8 cellular contexts compared by ENCODE assay signal in the genomic region with DNA sequence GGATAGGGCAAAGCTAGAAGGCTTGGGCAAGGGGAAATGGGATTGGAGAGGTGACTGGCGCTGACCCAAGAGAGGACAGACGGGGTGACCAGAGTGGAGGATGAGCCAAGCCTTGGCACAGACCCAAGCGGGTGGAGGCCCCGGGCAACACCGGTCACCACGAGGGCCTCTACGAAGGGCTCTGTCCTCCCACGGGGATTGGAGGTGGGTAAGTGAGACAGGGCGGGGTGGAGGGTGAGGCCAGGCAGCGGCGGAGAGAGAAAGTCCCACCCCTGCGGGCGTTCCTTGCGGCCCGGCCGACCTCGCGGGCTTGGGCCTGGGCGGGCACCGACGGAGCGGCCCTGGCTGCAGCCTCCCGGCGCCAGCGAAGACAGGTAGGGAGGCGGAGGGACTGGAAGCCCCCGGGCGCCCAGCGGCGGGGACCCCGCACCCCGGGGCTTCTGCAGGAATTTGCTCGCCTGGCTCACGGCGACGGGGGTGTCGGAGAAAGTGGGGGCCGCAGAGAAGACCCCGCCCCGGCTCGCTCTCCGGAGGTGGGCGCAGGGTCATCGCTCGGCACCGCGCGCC. TPM values are rescaled to one million over a fixed set of nuclear protein-coding genes. Genes with fewer than 3 reads are reported as not detected.
A peak's percentile ranks its signal among the peaks of the same experiment; 100 is the strongest.
DNase-seq lines count a peak whose midpoint lies in the region; ATAC-seq and TF ChIP-seq lines count a peak whose summit lies in the region.

A gene with protein sequence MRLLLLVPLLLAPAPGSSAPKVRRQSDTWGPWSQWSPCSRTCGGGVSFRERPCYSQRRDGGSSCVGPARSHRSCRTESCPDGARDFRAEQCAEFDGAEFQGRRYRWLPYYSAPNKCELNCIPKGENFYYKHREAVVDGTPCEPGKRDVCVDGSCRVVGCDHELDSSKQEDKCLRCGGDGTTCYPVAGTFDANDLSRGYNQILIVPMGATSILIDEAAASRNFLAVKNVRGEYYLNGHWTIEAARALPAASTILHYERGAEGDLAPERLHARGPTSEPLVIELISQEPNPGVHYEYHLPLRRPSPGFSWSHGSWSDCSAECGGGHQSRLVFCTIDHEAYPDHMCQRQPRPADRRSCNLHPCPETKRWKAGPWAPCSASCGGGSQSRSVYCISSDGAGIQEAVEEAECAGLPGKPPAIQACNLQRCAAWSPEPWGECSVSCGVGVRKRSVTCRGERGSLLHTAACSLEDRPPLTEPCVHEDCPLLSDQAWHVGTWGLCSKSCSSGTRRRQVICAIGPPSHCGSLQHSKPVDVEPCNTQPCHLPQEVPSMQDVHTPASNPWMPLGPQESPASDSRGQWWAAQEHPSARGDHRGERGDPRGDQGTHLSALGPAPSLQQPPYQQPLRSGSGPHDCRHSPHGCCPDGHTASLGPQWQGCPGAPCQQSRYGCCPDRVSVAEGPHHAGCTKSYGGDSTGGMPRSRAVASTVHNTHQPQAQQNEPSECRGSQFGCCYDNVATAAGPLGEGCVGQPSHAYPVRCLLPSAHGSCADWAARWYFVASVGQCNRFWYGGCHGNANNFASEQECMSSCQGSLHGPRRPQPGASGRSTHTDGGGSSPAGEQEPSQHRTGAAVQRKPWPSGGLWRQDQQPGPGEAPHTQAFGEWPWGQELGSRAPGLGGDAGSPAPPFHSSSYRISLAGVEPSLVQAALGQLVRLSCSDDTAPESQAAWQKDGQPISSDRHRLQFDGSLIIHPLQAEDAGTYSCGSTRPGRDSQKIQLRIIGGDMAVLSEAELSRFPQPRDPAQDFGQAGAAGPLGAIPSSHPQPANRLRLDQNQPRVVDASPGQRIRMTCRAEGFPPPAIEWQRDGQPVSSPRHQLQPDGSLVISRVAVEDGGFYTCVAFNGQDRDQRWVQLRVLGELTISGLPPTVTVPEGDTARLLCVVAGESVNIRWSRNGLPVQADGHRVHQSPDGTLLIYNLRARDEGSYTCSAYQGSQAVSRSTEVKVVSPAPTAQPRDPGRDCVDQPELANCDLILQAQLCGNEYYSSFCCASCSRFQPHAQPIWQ (plus strand): TSS at position 288 of the 567 bp plus-strand sequence. CDS start 2,273 bp downstream, outside the sequence.

- peak in 6 of 8 donors; percentile 13 to 34 (median 30) for ATAC-seq in heart right ventricle

- H3K27ac Mint-ChIP-seq in activated CD4-positive, alpha-beta memory T cell treated with anti-CD3 and anti-CD28 coated beads for 36 hours = no peak within 1 kb of the TSS

- H3K4me1 Mint-ChIP-seq in activated CD4-positive, alpha-beta memory T cell treated with anti-CD3 and anti-CD28 coated beads for 36 hours (ENCODE audit: low read depth) = peaks cover 12% of the 10 kb centered on the region

- intact Hi-C loops in activated CD4-positive, alpha-beta memory T cell treated with anti-CD3 and anti-CD28 coated beads for 36 hours (cut with micrococcal nuclease) = no loop called here
- intact Hi-C loops in heart right ventricle (cut with DNase I) = no loop called here

- POLR2A ChIA-PET in activated CD4-positive, alpha-beta memory T cell treated with anti-CD3 and anti-CD28 coated beads for 36 hours (lab: Charles Lee) = interaction anchor here (0.7 kb wide), 1 partner anchor 255 kb away, joined by 3 read pairs; no protein-coding TSS in a partner anchor

- peaks cover 5 to 83% (median 32%) of the 10 kb centered on the region in 9 donors for H3K4me1 ChIP-seq in heart right ventricle
- H3K4me1 ChIP-seq in rectal smooth muscle tissue (ENCODE audit: control insufficient read depth, insufficient read depth, low read length) = peaks cover 11% of the 10 kb centered on the region

- in situ Hi-C loops in GM13976 (cut with MboI; ENCODE audit: low sequenced_read_pairs, unreplicated experiment) = no loop called here

- H3K9me3 Mint-ChIP-seq in activated CD4-positive, alpha-beta memory T cell treated with anti-CD3 and anti-CD28 coated beads for 36 hours = no peaks in the 10 kb centered on the region

- 4 to 7% methylated on average over 45 to 48 of the region's 48 CpGs for WGBS in heart right ventricle, 2 donors

- no peak within 1 kb of the TSS for H3K9ac ChIP-seq in rectal smooth muscle tissue (ENCODE audit: low read length)

- no peaks in the 10 kb centered on the region for H3K36me3 ChIP-seq in heart right ventricle
- no peaks in the 10 kb centered on the region for H3K36me3 ChIP-seq in rectal smooth muscle tissue (ENCODE audit: control insufficient read depth, insufficient read depth, low read length)

- peaks cover 9 to 98% (median 73%) of the 10 kb centered on the region in 7 donors for H3K27me3 ChIP-seq in heart right ventricle
- peaks cover 7% of the 10 kb centered on the region for H3K27me3 ChIP-seq in rectal smooth muscle tissue (ENCODE audit: control insufficient read depth, insufficient read depth, low read length)

- H3K27me3 Mint-ChIP-seq in activated CD4-positive, alpha-beta memory T cell treated with anti-CD3 and anti-CD28 coated beads for 36 hours = peaks cover 65% of the 10 kb centered on the region

- DNase-seq in 8988T = peak; percentile 55
- DNase-seq in GM13976 (ENCODE audit: low spot score) = peak; percentile 77
- DNase-seq in activated CD4-positive, alpha-beta memory T cell treated with anti-CD3 and anti-CD28 coated beads for 36 hours = no peak
- DNase-seq in heart right ventricle = no peak
- DNase-seq in stimulated activated CD4-positive, alpha-beta T cell treated with anti-CD3 and anti-CD28 coated beads, Interleukin-4, amount 100 ng/mL, for 1 hour = no peak
- no peak for DNase-seq in GM19238 (ENCODE audit: insufficient read length, low spot score)
- no peak for DNase-seq in AG08395 (ENCODE audit: low spot score)

- TF ChIP-seq CTCF in GM13976 (IDR thresholded peaks at IDR 0.05; ENCODE audit: borderline replicate concordance, control extremely low read depth, extremely low read depth, insufficient read depth, missing control alignments) (no peak), heart right ventricle (IDR thresholded peaks at IDR 0.05) (no peak)

- H3K27ac ChIP-seq in heart right ventricle (peak within 1 kb of the TSS in 2 of 10 donors; percentile 25 to 44), rectal smooth muscle tissue (ENCODE audit: low read depth, low read length) (peak within 1 kb of the TSS; percentile 44)

- H3K9me3 ChIP-seq in heart right ventricle = no peaks in the 10 kb centered on the region

- H3K36me3 Mint-ChIP-seq in activated CD4-positive, alpha-beta memory T cell treated with anti-CD3 and anti-CD28 coated beads for 36 hours = no peaks in the 10 kb centered on the region

- CTCF ChIA-PET in activated CD4-positive, alpha-beta memory T cell treated with anti-CD3 and anti-CD28 coated beads for 36 hours (lab: Charles Lee) = interaction anchor here (1.5 kb wide), 1 partner anchor 235 kb away, joined by 3 read pairs; no protein-coding TSS in a partner anchor

- H3K4me3 Mint-ChIP-seq in activated CD4-positive, alpha-beta memory T cell treated with anti-CD3 and anti-CD28 coated beads for 36 hours = peak within 1 kb of the TSS; percentile 30

- H3K4me3 ChIP-seq in heart right ventricle (peak within 1 kb of the TSS; percentile 32 to 57 (median 54)), rectal smooth muscle tissue (ENCODE audit: low read length) (peak within 1 kb of the TSS; percentile 58)

RNA-seq across cellular contexts. Expression of the gene that starts here (rescaled TPM):
- total RNA-seq in activated CD4-positive, alpha-beta memory T cell treated with anti-CD3 and anti-CD28 coated beads for 36 hours = under 1 TPM; 0.62 to 0.65 TPM
- 1 to 10 TPM in 7 of 10 donors, under 1 TPM in 3; 0.67 to 3.8 (median 1.8) TPM for total RNA-seq in heart right ventricle
- 1 to 10 TPM in 1 of 2 donors, under 1 TPM in 1; 0.64 to 4.1 TPM for polyA plus RNA-seq in heart right ventricle

Comparison
In these comparisons a context has a peak if more than half of its experiments do, and no peak if none do; other contexts are left out.
1. DNase-seq: peak in 8988T (single experiment) and GM13976 (single experiment); none in activated CD4-positive, alpha-beta memory T cell treated with anti-CD3 and anti-CD28 coated beads for 36 hours (single experiment), heart right ventricle (0 of 2), stimulated activated CD4-positive, alpha-beta T cell treated with anti-CD3 and anti-CD28 coated beads, Interleukin-4, amount 100 ng/mL, for 1 hour (single experiment), GM19238 (single experiment) and AG08395 (single experiment).